In the genomic region with DNA sequence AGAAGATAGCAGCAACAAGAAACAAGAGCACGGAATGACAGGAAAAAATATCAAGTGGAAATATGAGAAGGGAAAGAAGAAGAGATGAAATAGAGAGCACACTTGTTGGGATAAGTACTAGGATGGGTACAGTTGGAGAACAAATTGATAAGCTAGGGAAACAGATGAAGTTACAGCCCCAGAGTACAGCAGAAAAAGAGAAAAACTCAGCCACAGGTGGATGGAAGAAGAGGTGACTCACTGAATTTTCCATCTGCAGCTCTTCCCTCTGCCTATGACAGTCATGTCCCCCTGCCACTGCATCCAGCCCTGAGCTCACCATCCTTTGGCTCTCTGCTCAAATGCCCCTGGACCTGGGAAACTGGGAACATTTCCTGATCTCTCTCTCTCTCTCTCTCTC, we compare ENCODE assay signal across 23 cellular contexts.
"Had no signal": no experiment of that assay in that cellular context is flagged by ENCODE, and none has a peak within 500 bp of the region (broad histone marks: within the 10 kb centered on the region; RNA-seq: fewer than 3 reads in every experiment).

No MANE protein-coding gene starts in this region.

- DNase-seq: activated B cell treated with CpG ODN at 0.5 μM for 24 hours; activated CD4-positive, alpha-beta memory T cell treated with anti-CD3 and anti-CD28 coated beads for 36 hours; activated effector memory CD4-positive, alpha-beta T cell treated with Interleukin-2 at 50 U/mL for 16 hours; activated naive CD8-positive, alpha-beta T cell treated with anti-CD3 and anti-CD28 coated beads, Interleukin-2, amount 10 ng/mL, durations not matched to agents 7 days and 5 days; activated T-cell treated with anti-CD3 and anti-CD28 coated beads, Interleukin-2, amount 50 U/mL, for 72 hours; amniotic stem cell; brain microvascular endothelial cell; dorsolateral prefrontal cortex; effector memory CD4-positive, alpha-beta T cell; islet precursor cell; left ventricle myocardium inferior; mesendoderm; posterior cingulate gyrus; right cardiac atrium; stimulated activated CD4-positive, alpha-beta T cell treated with anti-CD3 and anti-CD28 coated beads, Interleukin-15, amount 100 ng/mL, for 24 hours; stimulated activated CD4-positive, alpha-beta T cell treated with anti-CD3 and anti-CD28 coated beads, Interleukin-2, amount 100 ng/mL, for 24 hours; stimulated activated naive B cell treated with anti-CD40 and anti-IgM and Interleukin-4, amounts not matched to agents 10 μg/mL and 1 μg/mL and 100 μg/mL, for 72 hours; SW 1271; T-helper 2 cell had no signal

- H3K9me3 Mint-ChIP-seq: activated B cell treated with CpG ODN at 0.5 μM for 24 hours; activated CD4-positive, alpha-beta memory T cell treated with anti-CD3 and anti-CD28 coated beads for 36 hours had no signal

- H3K36me3 Mint-ChIP-seq: activated CD4-positive, alpha-beta memory T cell treated with anti-CD3 and anti-CD28 coated beads for 36 hours had no signal

- ATAC-seq: natural killer cell treated with Interleukin-12 subunit alpha and Interleukin-12 subunit beta and Interleukin-15 and Interleukin-18, amount 100 ng/mL, for 72 hours; right cardiac atrium; stimulated activated naive B cell treated with anti-CD40 and anti-IgM and Interleukin-4, amounts not matched to agents 10 μg/mL and 1 μg/mL and 100 μg/mL, for 72 hours had no signal

- H3K27me3 ChIP-seq: brain microvascular endothelial cell had no signal

- H3K9me3 ChIP-seq: left ventricle myocardium inferior, tibial nerve had no signal

- H3K27me3 Mint-ChIP-seq: activated B cell treated with CpG ODN at 0.5 μM for 24 hours; activated CD4-positive, alpha-beta memory T cell treated with anti-CD3 and anti-CD28 coated beads for 36 hours had no signal

- H3K27ac Mint-ChIP-seq: activated B cell treated with CpG ODN at 0.5 μM for 24 hours; activated CD4-positive, alpha-beta memory T cell treated with anti-CD3 and anti-CD28 coated beads for 36 hours; activated naive CD8-positive, alpha-beta T cell treated with anti-CD3 and anti-CD28 coated beads, Interleukin-2, amount 10 ng/mL, durations not matched to agents 7 days and 5 days; activated T-cell treated with anti-CD3 and anti-CD28 coated beads, Interleukin-2, amount 50 U/mL, for 72 hours; natural killer cell treated with Interleukin-12 subunit alpha and Interleukin-12 subunit beta and Interleukin-15 and Interleukin-18, amount 100 ng/mL, for 72 hours; stimulated activated naive B cell treated with anti-CD40 and anti-IgM and Interleukin-4, amounts not matched to agents 10 μg/mL and 1 μg/mL and 100 μg/mL, for 72 hours had no signal

- H3K27ac ChIP-seq: brain microvascular endothelial cell, coronary artery, dorsolateral prefrontal cortex, left ventricle myocardium inferior, tibial nerve had no signal

- H3K4me3 ChIP-seq: coronary artery, dorsolateral prefrontal cortex, left ventricle myocardium inferior, lung, tibial nerve had no signal

- H3K4me3 Mint-ChIP-seq: activated B cell treated with CpG ODN at 0.5 μM for 24 hours; activated CD4-positive, alpha-beta memory T cell treated with anti-CD3 and anti-CD28 coated beads for 36 hours; activated naive CD8-positive, alpha-beta T cell treated with anti-CD3 and anti-CD28 coated beads, Interleukin-2, amount 10 ng/mL, durations not matched to agents 7 days and 5 days; activated T-cell treated with anti-CD3 and anti-CD28 coated beads, Interleukin-2, amount 50 U/mL, for 72 hours; natural killer cell treated with Interleukin-12 subunit alpha and Interleukin-12 subunit beta and Interleukin-15 and Interleukin-18, amount 100 ng/mL, for 72 hours; stimulated activated naive B cell treated with anti-CD40 and anti-IgM and Interleukin-4, amounts not matched to agents 10 μg/mL and 1 μg/mL and 100 μg/mL, for 72 hours had no signal

- H3K4me1 ChIP-seq: tibial nerve had no signal

- H3K36me3 ChIP-seq: brain microvascular endothelial cell, left ventricle myocardium inferior, tibial nerve had no signal
